29 cellular contexts compared by ENCODE assay signal in genomic region chr5:40929049-40929448, GRCh38. TPM values are rescaled to one million over a fixed set of nuclear protein-coding genes. Genes with fewer than 3 reads are reported as not detected.
"Had no signal": no experiment of that assay in that cellular context is flagged by ENCODE, and none has a peak within 500 bp of the region (broad histone marks: within the 10 kb centered on the region; RNA-seq: fewer than 3 reads in every experiment).

No MANE protein-coding gene starts in this region.

- H3K4me3 Mint-ChIP-seq: activated CD4-positive, alpha-beta memory T cell treated with anti-CD3 and anti-CD28 coated beads for 36 hours; activated CD4-positive, alpha-beta T cell treated with anti-CD3 and anti-CD28 coated beads, Interleukin-2, amount 10 ng/mL, durations not matched to agents 24 days and 14 days; activated naive CD4-positive, alpha-beta T cell treated with anti-CD3 and anti-CD28 coated beads, Interleukin-2, amount 10 ng/mL, durations not matched to agents 7 days and 5 days; activated naive CD8-positive, alpha-beta T cell treated with anti-CD3 and anti-CD28 coated beads, Interleukin-2, amount 10 ng/mL, durations not matched to agents 7 days and 5 days; activated T-helper 1 cell treated with anti-CD3 and anti-CD28 coated beads, Interleukin-12 subunit alpha, Interleukin-12 subunit beta, Interleukin-2, Interleukin-4 antibody, amounts not matched to agents 30 ng/mL and 10 ng/mL and 1 ng/mL, durations not matched to agents 14 hours and 24 hours and 36 hours; dendritic cell treated with granulocyte-macrophage colony-stimulating factor and Interleukin-4, amounts not matched to agents 40 ng/mL and 50 ng/mL, for 4 days; nephron progenitor cell; stimulated activated memory B cell treated with anti-CD40 and anti-IgM and Interleukin-4, amounts not matched to agents 10 μg/mL and 1 μg/mL and 100 μg/mL, for 72 hours; stimulated activated naive CD8-positive, alpha-beta T cell treated with anti-CD3 and anti-CD28 coated beads, Interleukin-15, amount 100 ng/mL, for 72 hours had no signal

- H3K4me1 Mint-ChIP-seq: activated CD4-positive, alpha-beta T cell treated with anti-CD3 and anti-CD28 coated beads, Interleukin-2, amount 10 ng/mL, durations not matched to agents 24 days and 14 days; activated naive CD4-positive, alpha-beta T cell treated with anti-CD3 and anti-CD28 coated beads, Interleukin-2, amount 10 ng/mL, durations not matched to agents 7 days and 5 days; activated naive CD8-positive, alpha-beta T cell treated with anti-CD3 and anti-CD28 coated beads, Interleukin-2, amount 10 ng/mL, durations not matched to agents 7 days and 5 days; nephron progenitor cell; stimulated activated memory B cell treated with anti-CD40 and anti-IgM and Interleukin-4, amounts not matched to agents 10 μg/mL and 1 μg/mL and 100 μg/mL, for 72 hours; stimulated activated naive CD8-positive, alpha-beta T cell treated with anti-CD3 and anti-CD28 coated beads, Interleukin-15, amount 100 ng/mL, for 72 hours had no signal

- H3K4me3 ChIP-seq: ascending aorta, esophagus muscularis mucosa, left ventricle myocardium inferior, ovary, right atrium auricular region, smooth muscle cell, thyroid gland, upper lobe of right lung had no signal

- ATAC-seq: activated CD4-positive, CD25-positive, alpha-beta regulatory T cell treated with anti-CD3 and anti-CD28 coated beads, Interleukin-2, amount 50 U/mL, for 24 hours; stimulated activated memory B cell treated with anti-CD40 and anti-IgM and Interleukin-4, amounts not matched to agents 10 μg/mL and 1 μg/mL and 100 μg/mL, for 72 hours; stimulated activated naive CD8-positive, alpha-beta T cell treated with anti-CD3 and anti-CD28 coated beads, Interleukin-15, amount 100 ng/mL, for 72 hours; upper lobe of right lung had no signal

- DNase-seq: activated CD4-positive, alpha-beta memory T cell treated with anti-CD3 and anti-CD28 coated beads for 36 hours; activated CD4-positive, alpha-beta T cell treated with anti-CD3 and anti-CD28 coated beads, Interleukin-2, amount 10 ng/mL, durations not matched to agents 24 days and 14 days; activated CD8-positive, alpha-beta memory T cell treated with anti-CD3 and anti-CD28 coated beads, Interleukin-2, amount 50 U/mL, for 4 hours; activated effector memory CD4-positive, alpha-beta T cell treated with anti-CD3 and anti-CD28 coated beads, Interleukin-2, amount 50 U/mL, for 16 hours; activated naive CD4-positive, alpha-beta T cell treated with anti-CD3 and anti-CD28 coated beads, Interleukin-2, amount 10 ng/mL, durations not matched to agents 7 days and 5 days; activated naive CD8-positive, alpha-beta T cell treated with anti-CD3 and anti-CD28 coated beads, Interleukin-2, amount 10 ng/mL, durations not matched to agents 7 days and 5 days; activated T-cell treated with anti-CD3 and anti-CD28 coated beads, Interleukin-2, amount 50 U/mL, for 1 hour; central memory CD4-positive, alpha-beta T cell; islet precursor cell; left ventricle myocardium inferior; nephron progenitor cell; ovary; stimulated activated CD4-positive, alpha-beta T cell treated with anti-CD3 and anti-CD28 coated beads, Interleukin-1b, Interleukin-23, amount 100 ng/mL, for 48 hours; stimulated activated CD4-positive, alpha-beta T cell treated with anti-CD3 and anti-CD28 coated beads, Interleukin-4, amount 100 ng/mL, for 4 hours; stimulated activated CD8-positive, alpha-beta memory T cell treated with anti-CD3 and anti-CD28 coated beads, Interleukin-4, amount 100 ng/mL, for 48 hours; stimulated activated naive CD8-positive, alpha-beta T cell treated with anti-CD3 and anti-CD28 coated beads, Interleukin-15, amount 100 ng/mL, for 72 hours; substantia nigra; thyroid gland; upper lobe of right lung had no signal

- H3K27me3 Mint-ChIP-seq: dendritic cell treated with granulocyte-macrophage colony-stimulating factor and Interleukin-4, amounts not matched to agents 40 ng/mL and 50 ng/mL, for 4 days; stimulated activated memory B cell treated with anti-CD40 and anti-IgM and Interleukin-4, amounts not matched to agents 10 μg/mL and 1 μg/mL and 100 μg/mL, for 72 hours; stimulated activated naive CD8-positive, alpha-beta T cell treated with anti-CD3 and anti-CD28 coated beads, Interleukin-15, amount 100 ng/mL, for 72 hours had no signal

- H3K27ac Mint-ChIP-seq: activated CD4-positive, alpha-beta memory T cell treated with anti-CD3 and anti-CD28 coated beads for 36 hours; activated CD4-positive, alpha-beta T cell treated with anti-CD3 and anti-CD28 coated beads, Interleukin-2, amount 10 ng/mL, durations not matched to agents 24 days and 14 days; activated naive CD4-positive, alpha-beta T cell treated with anti-CD3 and anti-CD28 coated beads, Interleukin-2, amount 10 ng/mL, durations not matched to agents 7 days and 5 days; activated naive CD8-positive, alpha-beta T cell treated with anti-CD3 and anti-CD28 coated beads, Interleukin-2, amount 10 ng/mL, durations not matched to agents 7 days and 5 days; activated T-helper 1 cell treated with anti-CD3 and anti-CD28 coated beads, Interleukin-12 subunit alpha, Interleukin-12 subunit beta, Interleukin-2, Interleukin-4 antibody, amounts not matched to agents 30 ng/mL and 10 ng/mL and 1 ng/mL, durations not matched to agents 14 hours and 24 hours and 36 hours; dendritic cell treated with granulocyte-macrophage colony-stimulating factor and Interleukin-4, amounts not matched to agents 40 ng/mL and 50 ng/mL, for 4 days; nephron progenitor cell; stimulated activated memory B cell treated with anti-CD40 and anti-IgM and Interleukin-4, amounts not matched to agents 10 μg/mL and 1 μg/mL and 100 μg/mL, for 72 hours; stimulated activated naive CD8-positive, alpha-beta T cell treated with anti-CD3 and anti-CD28 coated beads, Interleukin-15, amount 100 ng/mL, for 72 hours had no signal

- H3K36me3 Mint-ChIP-seq: activated naive CD4-positive, alpha-beta T cell treated with anti-CD3 and anti-CD28 coated beads, Interleukin-2, amount 10 ng/mL, durations not matched to agents 7 days and 5 days; activated naive CD8-positive, alpha-beta T cell treated with anti-CD3 and anti-CD28 coated beads, Interleukin-2, amount 10 ng/mL, durations not matched to agents 7 days and 5 days had no signal

RNA-seq across cellular contexts. Expression of gene C7, which starts 19.8 kb away (rescaled TPM):
- total RNA-seq: activated CD4-positive, alpha-beta memory T cell treated with anti-CD3 and anti-CD28 coated beads for 36 hours; activated CD4-positive, alpha-beta T cell treated with anti-CD3 and anti-CD28 coated beads, Interleukin-2, amount 10 ng/mL, durations not matched to agents 24 days and 14 days; activated CD8-positive, alpha-beta memory T cell treated with anti-CD3 and anti-CD28 coated beads for 36 hours; activated naive CD8-positive, alpha-beta T cell treated with anti-CD3 and anti-CD28 coated beads, Interleukin-2, amount 10 ng/mL, durations not matched to agents 7 days and 5 days; activated T-helper 1 cell treated with anti-CD3 and anti-CD28 coated beads, Interleukin-12 subunit alpha, Interleukin-12 subunit beta, Interleukin-2, Interleukin-4 antibody, amounts not matched to agents 30 ng/mL and 10 ng/mL and 1 ng/mL, durations not matched to agents 14 hours and 24 hours and 36 hours; smooth muscle cell; T-helper 1 cell treated with Interleukin-12 subunit alpha and Interleukin-12 subunit beta and Interleukin-4 antibody, amounts not matched to agents 30 ng/mL and 1 ng/mL, for 36 hours had no signal
